Comparison of ENCODE assay signal across 9 cellular contexts in the genomic region with DNA sequence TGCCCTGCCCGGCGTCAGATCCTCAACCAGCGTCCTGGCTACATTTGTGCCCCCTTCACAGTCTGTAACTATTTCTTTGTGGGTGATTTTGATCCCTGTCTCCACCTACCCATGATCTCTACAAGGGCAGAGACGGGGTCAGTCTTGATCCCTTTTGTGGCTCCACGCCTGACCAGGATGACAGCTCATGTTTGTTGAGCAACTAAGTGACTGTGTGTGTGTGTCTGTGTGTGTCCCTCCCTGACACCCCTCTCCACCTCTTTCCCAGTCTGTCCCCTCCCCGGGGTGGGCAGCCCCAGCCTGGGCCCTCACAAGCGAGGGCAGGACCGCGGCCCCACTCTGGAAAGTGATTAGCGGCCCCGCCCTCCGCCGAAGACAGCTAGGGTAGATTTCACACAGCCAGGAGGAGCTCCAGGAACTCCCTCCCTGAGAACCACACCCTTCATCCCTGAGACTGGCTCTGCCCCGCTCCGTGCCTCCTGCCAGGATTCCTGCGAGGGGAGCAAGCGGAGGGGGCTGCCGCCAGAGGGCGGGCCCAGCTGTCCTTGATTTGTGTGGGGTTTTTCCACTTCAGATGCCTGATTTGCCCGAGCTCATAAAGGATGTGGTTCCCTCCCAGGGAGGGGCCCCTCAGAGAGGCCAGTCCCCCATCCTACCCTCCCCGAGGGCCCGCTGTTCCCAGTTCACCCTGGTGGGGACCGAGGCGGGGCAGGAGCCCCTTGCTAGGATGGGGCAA. TPM values are rescaled to one million over a fixed set of nuclear protein-coding genes. Genes with fewer than 3 reads are reported as not detected.
DNase-seq lines count a peak whose midpoint lies in the region; ATAC-seq, FAIRE-seq and TF ChIP-seq lines count a peak whose summit lies in the region.
"Had no signal": no experiment of that assay in that cellular context is flagged by ENCODE, and none has a peak within 500 bp of the region (broad histone marks: within the 10 kb centered on the region; RNA-seq: fewer than 3 reads in every experiment).

No MANE protein-coding gene starts in this region.

- intact Hi-C loops in HepG2 (cut with micrococcal nuclease; ENCODE audit: unreplicated experiment) (no loop called here), right lobe of liver (cut with DNase I) (no loop called here), right cardiac atrium (cut with DNase I) (loop anchor here in 1 of 4 donors (10.0 kb wide), 1 partner anchor 59 kb away; no protein-coding TSS in a partner anchor), sigmoid colon (cut with DNase I) (no loop called here)

- H3K27ac ChIP-seq in HepG2 (ENCODE audit: extremely low read length, insufficient read depth, low read length) = no peak overlapping the region
- H3K27ac ChIP-seq in right lobe of liver = no peak overlapping the region
- H3K27ac ChIP-seq in right cardiac atrium (ENCODE audit: low read length) = no peak overlapping the region
- no peak overlapping the region for H3K27ac ChIP-seq in sigmoid colon

- BruUV-seq in HepG2 (replicated peaks; lab: Mats Ljungman, UMichigan) = no TSS peak

- POLR2A ChIA-PET in HepG2 (lab: Yijun Ruan, JAX) = interaction anchor here (1.0 to 1.4 kb wide), 3 partner anchors 18 to 232 kb away, joined by 3 to 8 read pairs (median 4); a partner anchor contains a TSS

- H2AFZ ChIP-seq in HepG2 (ENCODE audit: low read length) = no peak overlapping the region

- 3% methylated on average over 14 of the region's 24 CpGs for WGBS in HepG2 (ENCODE audit: low lambda C conversion rate)
- 40% methylated on average over 10 of the region's 24 CpGs for WGBS in right lobe of liver (ENCODE audit: insufficient coverage, low coverage, low lambda C conversion rate, missing lambda C conversion rate)
- 11% methylated on average over 24 of the region's 24 CpGs for WGBS in right cardiac atrium
- 10 to 16% methylated on average over 24 of the region's 24 CpGs for WGBS in sigmoid colon, 2 donors

- 0 out of 2 replicates have a peak, but pooled peaks cover 2% of the 10 kb centered on the region for H4K20me1 ChIP-seq in HepG2 (ENCODE audit: insufficient read depth, low read length)

- H3K4me1 ChIP-seq in HepG2 (ENCODE audit: insufficient read depth, low read length) (peaks cover 48% of the 10 kb centered on the region), right lobe of liver (no peaks in the 10 kb centered on the region), right cardiac atrium (ENCODE audit: control insufficient read depth, insufficient read depth, low read length) (no peaks in the 10 kb centered on the region), sigmoid colon (peaks cover 0 to 10% (median 9%) of the 10 kb centered on the region in 4 donors)

- peak overlapping the region; percentile 66 for H3K4me2 ChIP-seq in HepG2 (ENCODE audit: low read depth, low read length)

- H3K27me3 ChIP-seq in HepG2 (ENCODE audit: control insufficient read depth in 1 of 2, insufficient read depth in 2 of 2, low read length in 2 of 2) (peaks cover 19 to 53% of the 10 kb centered on the region in 2 experiments), right lobe of liver (no peaks in the 10 kb centered on the region), right cardiac atrium (ENCODE audit: control insufficient read depth, insufficient read depth) (no peaks in the 10 kb centered on the region), sigmoid colon (peaks cover 14 to 66% (median 44%) of the 10 kb centered on the region in 3 donors)

- in situ Hi-C loops in HepG2 (cut with HindIII; ENCODE audit: extremely low pct_ligation_motif_present, low pct_unique_long_range_greater_than_20kb) = loop anchor here (5.0 kb wide), 1 partner anchor 61 kb away; no protein-coding TSS in a partner anchor

- H3K36me3 ChIP-seq in HepG2 (replicated peaks in 1 of 2; ENCODE audit: control insufficient read depth in 1 of 2, insufficient read depth in 2 of 2, low read length in 2 of 2) (no peaks in the 10 kb centered on the region), right lobe of liver (no peaks in the 10 kb centered on the region), sigmoid colon (no peaks in the 10 kb centered on the region)

- peak in 1 of 2 experiments; percentile 49; a peak in 1 of 4 replicates for TF ChIP-seq EP300 in HepG2 (IDR thresholded peaks at IDR 0.05; ENCODE audit: low read depth in 2 of 2, low read length in 2 of 2)
- TF ChIP-seq EP300 in HepG2 (CRISPR knock-in tag; IDR thresholded peaks at IDR 0.05; ENCODE audit: borderline replicate concordance) = no peak
- TF ChIP-seq EP300 in sigmoid colon (IDR thresholded peaks at IDR 0.05) = no peak

- no peaks in the 10 kb centered on the region for H3K79me2 ChIP-seq in HepG2 (ENCODE audit: insufficient read depth, low read length)

- CTCF ChIA-PET in HepG2 (lab: Yijun Ruan, JAX; ENCODE audit: low intra/inter-chr PET ratio, low total read pairs) = interaction anchor here (1.3 kb wide), 1 partner anchor 60 kb away, joined by 4 read pairs; no protein-coding TSS in a partner anchor

- TF ChIP-seq POLR2A in HepG2 (IDR thresholded peaks at IDR 0.05; ENCODE audit: insufficient read depth in 1 of 2, low read depth in 2 of 2, low read length in 2 of 2) = no peak
- TF ChIP-seq POLR2A in right lobe of liver (IDR thresholded peaks at IDR 0.05) = no peak
- no peak for TF ChIP-seq POLR2A in sigmoid colon (IDR thresholded peaks at IDR 0.05)

- peak; percentile 52 for ATAC-seq in HepG2
- ATAC-seq in right lobe of liver = no peak
- peak; percentile 60 to 88 for ATAC-seq in right cardiac atrium
- ATAC-seq in GM19452 (IDR thresholded peaks at IDR 0.05; ENCODE audit: unreplicated experiment) = no peak

- TF ChIP-seq CTCF in HepG2 (CRISPR knock-in tag; IDR thresholded peaks at IDR 0.05) (peak; percentile 67), right lobe of liver (IDR thresholded peaks at IDR 0.05) (no peak), sigmoid colon (IDR thresholded peaks at IDR 0.05) (no peak)

- FAIRE-seq in HepG2 (lab: Jason Lieb, UNC) = peak; percentile 18

- H3K4me3 ChIP-seq in HepG2 (replicated peaks in 1 of 3; ENCODE audit: insufficient read depth in 1 of 3, low read depth in 2 of 3, low read length in 3 of 3) = peak overlapping the region in 1 of 3 experiments; percentile 38; a peak in 1 of 6 replicates
- no peak overlapping the region for H3K4me3 ChIP-seq in right lobe of liver
- H3K4me3 ChIP-seq in right cardiac atrium (ENCODE audit: low read length) = no peak overlapping the region
- no peak overlapping the region for H3K4me3 ChIP-seq in sigmoid colon

- H3K9me3 ChIP-seq in HepG2 (ENCODE audit: low read length) (no peaks in the 10 kb centered on the region), right lobe of liver (no peaks in the 10 kb centered on the region), right cardiac atrium (ENCODE audit: control insufficient read depth, low read length) (no peaks in the 10 kb centered on the region), sigmoid colon (no peaks in the 10 kb centered on the region)

- no peak overlapping the region for H3K9ac ChIP-seq in HepG2 (ENCODE audit: insufficient read depth, low read depth, low read length)

- DNase-seq in HepG2 (ENCODE audit: low spot score) (peak; percentile 50), right lobe of liver (no peak), SK-N-DZ (ENCODE audit: low spot score) (peak; percentile 54), right cardiac atrium (peak in 2 of 3 donors; percentile 58 to 72), sigmoid colon (no peak)
- no peak for DNase-seq in activated effector memory CD4-positive, alpha-beta T cell treated with anti-CD3 and anti-CD28 coated beads, Interleukin-2, amount 50 U/mL, for 16 hours
- DNase-seq in stimulated activated CD4-positive, alpha-beta T cell treated with anti-CD3 and anti-CD28 coated beads, Interleukin-4, amount 100 ng/mL, for 4 hours = no peak
- DNase-seq: aorta had no signal

- TF ChIP-seq RAD21 in HepG2 (CRISPR knock-in tag; IDR thresholded peaks at IDR 0.05) = peak; percentile 15; the same call in 1 of the 2 replicates

RNA-seq across cellular contexts. Expression of a gene that starts 5.3 kb away (rescaled TPM):
- total RNA-seq in HepG2 (2016; rRNA removed; fragmentation: Illumina TruSeq; extraction: Trizol) (not detected in 2 replicates), right lobe of liver (not detected), right cardiac atrium (not detected), sigmoid colon (not detected)
- total RNA-seq in HepG2 (2016; cell fraction: cytosol; rRNA removed; fragmentation: Illumina TruSeq; extraction: Trizol; ENCODE audit: low read depth) = not detected in 2 replicates
- not detected in 2 replicates for total RNA-seq in HepG2 (2016; cell fraction: insoluble cytoplasmic fraction; rRNA removed; fragmentation: Illumina TruSeq; extraction: Trizol)
- total RNA-seq in HepG2 (2016; cell fraction: membrane; rRNA removed; fragmentation: Illumina TruSeq; extraction: Trizol) = not detected in 2 replicates
- not detected in 2 replicates for total RNA-seq in HepG2 (2016; cell fraction: nucleus; rRNA removed; fragmentation: Illumina TruSeq; extraction: Trizol)
- polyA plus RNA-seq in HepG2 (2011; rRNA removed) (not detected in 2 replicates), right cardiac atrium (not detected), sigmoid colon (1 to 10 TPM in 1 of 3 donors, under 1 TPM in 1, not detected in 1; 0.09 to 6.0 TPM)
- polyA plus RNA-seq in HepG2 (2011; cell fraction: cytosol; rRNA removed) = not detected in 2 replicates
- polyA plus RNA-seq in HepG2 (2011; cell fraction: nucleus; rRNA removed) = not detected in 2 replicates
- not detected in 2 replicates for polyA plus RNA-seq in HepG2 (2012)
- not detected in 2 replicates for polyA plus RNA-seq in HepG2 (2016; cell fraction: cytosol; fragmentation: Illumina TruSeq; extraction: Trizol; ENCODE audit: low read depth)
- polyA plus RNA-seq in HepG2 (2016; cell fraction: insoluble cytoplasmic fraction; fragmentation: Illumina TruSeq; extraction: Trizol; ENCODE audit: low read depth) = not detected in 2 replicates
- not detected in 2 replicates for polyA plus RNA-seq in HepG2 (2016; cell fraction: membrane; fragmentation: Illumina TruSeq; extraction: Trizol; ENCODE audit: low read depth)
- polyA plus RNA-seq in HepG2 (2016; cell fraction: nucleus; fragmentation: Illumina TruSeq; extraction: Trizol; ENCODE audit: insufficient read depth, low read depth) = not detected in 2 replicates
- polyA minus RNA-seq in HepG2 (2011; rRNA and poly(A)+ RNA removed; ENCODE audit: low replicate concordance) = not detected in 2 replicates
- not detected in 2 replicates for polyA minus RNA-seq in HepG2 (2011; cell fraction: cytosol; rRNA and poly(A)+ RNA removed)
- not detected in 2 replicates for polyA minus RNA-seq in HepG2 (2011; cell fraction: nucleus; rRNA and poly(A)+ RNA removed)
- not detected in 2 replicates for polyA plus RNA-seq in SK-N-DZ (2014; cell fraction: cytosol; rRNA removed)
- polyA plus RNA-seq in SK-N-DZ (2014; cell fraction: nucleus; rRNA removed) = not detected in 2 replicates
- total RNA-seq: aorta had no signal

RNA-seq across cellular contexts. Expression of a gene that starts 19.5 kb away (rescaled TPM):
- total RNA-seq in HepG2 (2016; rRNA removed; fragmentation: Illumina TruSeq; extraction: Trizol) (32.1 and 49.0 TPM in 2 replicates), right lobe of liver (100 to 1,000 TPM in 3 of 6 experiments, 10 to 100 TPM in 3; 63.4 to 121 (median 98.5) TPM), right cardiac atrium (10 to 100 TPM; 18.0 to 34.0 (median 26.2) TPM), sigmoid colon (10 to 100 TPM; 17.8 to 35.7 (median 19.0) TPM)
- 17.7 and 18.5 TPM in 2 replicates for total RNA-seq in HepG2 (2016; cell fraction: cytosol; rRNA removed; fragmentation: Illumina TruSeq; extraction: Trizol; ENCODE audit: low read depth)
- total RNA-seq in HepG2 (2016; cell fraction: insoluble cytoplasmic fraction; rRNA removed; fragmentation: Illumina TruSeq; extraction: Trizol) = 36.2 and 53.5 TPM in 2 replicates
- total RNA-seq in HepG2 (2016; cell fraction: membrane; rRNA removed; fragmentation: Illumina TruSeq; extraction: Trizol) = 40.6 and 47.0 TPM in 2 replicates
- 22.9 and 23.6 TPM in 2 replicates for total RNA-seq in HepG2 (2016; cell fraction: nucleus; rRNA removed; fragmentation: Illumina TruSeq; extraction: Trizol)
- polyA plus RNA-seq in HepG2 (2011; rRNA removed) (75.4 and 84.2 TPM in 2 replicates), right cardiac atrium (39.2 TPM), sigmoid colon (100 to 1,000 TPM in 1 of 3 donors, 10 to 100 TPM in 2; 64.7 to 136 (median 69.1) TPM)
- polyA plus RNA-seq in HepG2 (2011; cell fraction: cytosol; rRNA removed) = 77.3 and 104 TPM in 2 replicates
- 36.2 and 37.3 TPM in 2 replicates for polyA plus RNA-seq in HepG2 (2011; cell fraction: nucleus; rRNA removed)
- polyA plus RNA-seq in HepG2 (2012) = 50.3 and 50.5 TPM in 2 replicates
- 33.2 and 38.6 TPM in 2 replicates for polyA plus RNA-seq in HepG2 (2016; cell fraction: cytosol; fragmentation: Illumina TruSeq; extraction: Trizol; ENCODE audit: low read depth)
- 123 and 143 TPM in 2 replicates for polyA plus RNA-seq in HepG2 (2016; cell fraction: insoluble cytoplasmic fraction; fragmentation: Illumina TruSeq; extraction: Trizol; ENCODE audit: low read depth)
- 66.6 and 81.6 TPM in 2 replicates for polyA plus RNA-seq in HepG2 (2016; cell fraction: membrane; fragmentation: Illumina TruSeq; extraction: Trizol; ENCODE audit: low read depth)
- 54.6 and 56.2 TPM in 2 replicates for polyA plus RNA-seq in HepG2 (2016; cell fraction: nucleus; fragmentation: Illumina TruSeq; extraction: Trizol; ENCODE audit: insufficient read depth, low read depth)
- polyA minus RNA-seq in HepG2 (2011; rRNA and poly(A)+ RNA removed; ENCODE audit: low replicate concordance) = 38.3 and 153 TPM in 2 replicates
- 32.5 and 36.9 TPM in 2 replicates for polyA minus RNA-seq in HepG2 (2011; cell fraction: cytosol; rRNA and poly(A)+ RNA removed)
- polyA minus RNA-seq in HepG2 (2011; cell fraction: nucleus; rRNA and poly(A)+ RNA removed) = 29.6 and 34.3 TPM in 2 replicates
- 7.4 and 16.8 TPM in 2 replicates for polyA plus RNA-seq in SK-N-DZ (2014; cell fraction: cytosol; rRNA removed)
- polyA plus RNA-seq in SK-N-DZ (2014; cell fraction: nucleus; rRNA removed) = 4.1 and 9.1 TPM in 2 replicates

RNA-seq across cellular contexts. Expression of a gene that starts 31.0 kb away (rescaled TPM):
- total RNA-seq in HepG2 (2016; rRNA removed; fragmentation: Illumina TruSeq; extraction: Trizol) = not detected in 2 replicates
- 1.0 TPM in 1 of 2 replicates, not detected in the other for total RNA-seq in HepG2 (2016; cell fraction: cytosol; rRNA removed; fragmentation: Illumina TruSeq; extraction: Trizol; ENCODE audit: low read depth)
- 0.43 TPM in 1 of 2 replicates, not detected in the other for total RNA-seq in HepG2 (2016; cell fraction: insoluble cytoplasmic fraction; rRNA removed; fragmentation: Illumina TruSeq; extraction: Trizol)
- total RNA-seq in HepG2 (2016; cell fraction: membrane; rRNA removed; fragmentation: Illumina TruSeq; extraction: Trizol) = 0.52 and 1.1 TPM in 2 replicates
- total RNA-seq in HepG2 (2016; cell fraction: nucleus; rRNA removed; fragmentation: Illumina TruSeq; extraction: Trizol) = 1.1 TPM in 2 replicates
- 0.17 and 0.30 TPM in 2 replicates for polyA plus RNA-seq in HepG2 (2011; rRNA removed)
- 0.06 and 0.11 TPM in 2 replicates for polyA plus RNA-seq in HepG2 (2011; cell fraction: cytosol; rRNA removed)
- polyA plus RNA-seq in HepG2 (2011; cell fraction: nucleus; rRNA removed) = 0.17 and 0.26 TPM in 2 replicates
- 0.64 and 1.1 TPM in 2 replicates for polyA plus RNA-seq in HepG2 (2012)
- not detected in 2 replicates for polyA plus RNA-seq in HepG2 (2016; cell fraction: cytosol; fragmentation: Illumina TruSeq; extraction: Trizol; ENCODE audit: low read depth)
- polyA plus RNA-seq in HepG2 (2016; cell fraction: insoluble cytoplasmic fraction; fragmentation: Illumina TruSeq; extraction: Trizol; ENCODE audit: low read depth) = not detected in 2 replicates
- polyA plus RNA-seq in HepG2 (2016; cell fraction: membrane; fragmentation: Illumina TruSeq; extraction: Trizol; ENCODE audit: low read depth) = 0.07 TPM in 1 of 2 replicates, not detected in the other
- polyA plus RNA-seq in HepG2 (2016; cell fraction: nucleus; fragmentation: Illumina TruSeq; extraction: Trizol; ENCODE audit: insufficient read depth, low read depth) = not detected in 2 replicates
- polyA minus RNA-seq in HepG2 (2011; rRNA and poly(A)+ RNA removed; ENCODE audit: low replicate concordance) = 3.8 TPM in 1 of 2 replicates, not detected in the other
- polyA minus RNA-seq in HepG2 (2011; cell fraction: cytosol; rRNA and poly(A)+ RNA removed) = 0.89 TPM in 1 of 2 replicates, not detected in the other
- 3.0 TPM in 1 of 2 replicates, not detected in the other for polyA minus RNA-seq in HepG2 (2011; cell fraction: nucleus; rRNA and poly(A)+ RNA removed)
- total RNA-seq in right lobe of liver = under 1 TPM in 1 of 6 experiments, not detected in 5; 0.12 TPM
- polyA plus RNA-seq in SK-N-DZ (2014; cell fraction: cytosol; rRNA removed) = not detected in 2 replicates
- not detected in 2 replicates for polyA plus RNA-seq in SK-N-DZ (2014; cell fraction: nucleus; rRNA removed)
- 10 to 100 TPM; 21.1 to 47.2 (median 24.2) TPM for total RNA-seq in right cardiac atrium
- 37.3 TPM for polyA plus RNA-seq in right cardiac atrium
- not detected for total RNA-seq in sigmoid colon
- under 1 TPM in 2 of 3 donors, not detected in 1; 0.04 to 0.60 TPM for polyA plus RNA-seq in sigmoid colon
- total RNA-seq: aorta had no signal
- polyA plus RNA-seq: aorta had no signal

RNA-seq across cellular contexts. Expression of a gene that starts 35.9 kb away (rescaled TPM):
- total RNA-seq in HepG2 (2016; rRNA removed; fragmentation: Illumina TruSeq; extraction: Trizol) (143 and 157 TPM in 2 replicates), right lobe of liver (100 to 1,000 TPM in 2 of 6 experiments, 10 to 100 TPM in 4; 68.7 to 210 (median 81.2) TPM), right cardiac atrium (100 to 1,000 TPM; 397 to 535 (median 467) TPM), sigmoid colon (100 to 1,000 TPM; 200 to 332 (median 264) TPM)
- total RNA-seq in HepG2 (2016; cell fraction: cytosol; rRNA removed; fragmentation: Illumina TruSeq; extraction: Trizol; ENCODE audit: low read depth) = 74.8 and 95.4 TPM in 2 replicates
- 145 TPM in 2 replicates for total RNA-seq in HepG2 (2016; cell fraction: insoluble cytoplasmic fraction; rRNA removed; fragmentation: Illumina TruSeq; extraction: Trizol)
- 96.5 and 119 TPM in 2 replicates for total RNA-seq in HepG2 (2016; cell fraction: membrane; rRNA removed; fragmentation: Illumina TruSeq; extraction: Trizol)
- total RNA-seq in HepG2 (2016; cell fraction: nucleus; rRNA removed; fragmentation: Illumina TruSeq; extraction: Trizol) = 52.6 and 56.0 TPM in 2 replicates
- polyA plus RNA-seq in HepG2 (2011; rRNA removed) (68.6 and 73.7 TPM in 2 replicates), right cardiac atrium (1,316 TPM), sigmoid colon (100 to 1,000 TPM; 298 to 489 (median 369) TPM)
- 111 and 159 TPM in 2 replicates for polyA plus RNA-seq in HepG2 (2011; cell fraction: cytosol; rRNA removed)
- 63.4 and 64.1 TPM in 2 replicates for polyA plus RNA-seq in HepG2 (2011; cell fraction: nucleus; rRNA removed)
- 74.9 and 80.6 TPM in 2 replicates for polyA plus RNA-seq in HepG2 (2012)
- 121 and 146 TPM in 2 replicates for polyA plus RNA-seq in HepG2 (2016; cell fraction: cytosol; fragmentation: Illumina TruSeq; extraction: Trizol; ENCODE audit: low read depth)
- 185 and 203 TPM in 2 replicates for polyA plus RNA-seq in HepG2 (2016; cell fraction: insoluble cytoplasmic fraction; fragmentation: Illumina TruSeq; extraction: Trizol; ENCODE audit: low read depth)
- polyA plus RNA-seq in HepG2 (2016; cell fraction: membrane; fragmentation: Illumina TruSeq; extraction: Trizol; ENCODE audit: low read depth) = 122 and 150 TPM in 2 replicates
- 134 and 138 TPM in 2 replicates for polyA plus RNA-seq in HepG2 (2016; cell fraction: nucleus; fragmentation: Illumina TruSeq; extraction: Trizol; ENCODE audit: insufficient read depth, low read depth)
- polyA minus RNA-seq in HepG2 (2011; rRNA and poly(A)+ RNA removed; ENCODE audit: low replicate concordance) = 54.4 and 101 TPM in 2 replicates
- polyA minus RNA-seq in HepG2 (2011; cell fraction: cytosol; rRNA and poly(A)+ RNA removed) = 63.5 and 64.7 TPM in 2 replicates
- polyA minus RNA-seq in HepG2 (2011; cell fraction: nucleus; rRNA and poly(A)+ RNA removed) = 15.9 and 21.5 TPM in 2 replicates
- polyA plus RNA-seq in SK-N-DZ (2014; cell fraction: cytosol; rRNA removed) = 159 and 196 TPM in 2 replicates
- polyA plus RNA-seq in SK-N-DZ (2014; cell fraction: nucleus; rRNA removed) = 94.8 and 169 TPM in 2 replicates

RNA-seq across cellular contexts. Expression of a gene that starts 41.2 kb away (rescaled TPM):
- total RNA-seq in HepG2 (2016; rRNA removed; fragmentation: Illumina TruSeq; extraction: Trizol) (1,908 and 1,988 TPM in 2 replicates), right lobe of liver (1,000 to 10,000 TPM in 1 of 6 experiments, 100 to 1,000 TPM in 5; 451 to 1,052 (median 541) TPM), right cardiac atrium (1,000 to 10,000 TPM in 3 of 4 donors, 100 to 1,000 TPM in 1; 947 to 1,371 (median 1,063) TPM), sigmoid colon (1,000 to 10,000 TPM; 1,478 to 1,994 (median 1,643) TPM)
- 7,477 and 8,510 TPM in 2 replicates for total RNA-seq in HepG2 (2016; cell fraction: cytosol; rRNA removed; fragmentation: Illumina TruSeq; extraction: Trizol; ENCODE audit: low read depth)
- 1,713 and 1,999 TPM in 2 replicates for total RNA-seq in HepG2 (2016; cell fraction: insoluble cytoplasmic fraction; rRNA removed; fragmentation: Illumina TruSeq; extraction: Trizol)
- total RNA-seq in HepG2 (2016; cell fraction: membrane; rRNA removed; fragmentation: Illumina TruSeq; extraction: Trizol) = 6,682 and 6,920 TPM in 2 replicates
- total RNA-seq in HepG2 (2016; cell fraction: nucleus; rRNA removed; fragmentation: Illumina TruSeq; extraction: Trizol) = 868 and 972 TPM in 2 replicates
- polyA plus RNA-seq in HepG2 (2011; rRNA removed) (4,513 and 4,514 TPM in 2 replicates), right cardiac atrium (1,244 TPM), sigmoid colon (1,000 to 10,000 TPM; 1,713 to 3,277 (median 2,927) TPM)
- polyA plus RNA-seq in HepG2 (2011; cell fraction: cytosol; rRNA removed) = 4,562 and 7,573 TPM in 2 replicates
- 3,188 and 3,237 TPM in 2 replicates for polyA plus RNA-seq in HepG2 (2011; cell fraction: nucleus; rRNA removed)
- polyA plus RNA-seq in HepG2 (2012) = 2,719 and 4,159 TPM in 2 replicates
- polyA plus RNA-seq in HepG2 (2016; cell fraction: cytosol; fragmentation: Illumina TruSeq; extraction: Trizol; ENCODE audit: low read depth) = 15,334 and 17,742 TPM in 2 replicates
- polyA plus RNA-seq in HepG2 (2016; cell fraction: insoluble cytoplasmic fraction; fragmentation: Illumina TruSeq; extraction: Trizol; ENCODE audit: low read depth) = 2,736 and 3,340 TPM in 2 replicates
- 10,909 and 11,775 TPM in 2 replicates for polyA plus RNA-seq in HepG2 (2016; cell fraction: membrane; fragmentation: Illumina TruSeq; extraction: Trizol; ENCODE audit: low read depth)
- 2,261 and 2,419 TPM in 2 replicates for polyA plus RNA-seq in HepG2 (2016; cell fraction: nucleus; fragmentation: Illumina TruSeq; extraction: Trizol; ENCODE audit: insufficient read depth, low read depth)
- 5,720 and 6,943 TPM in 2 replicates for polyA minus RNA-seq in HepG2 (2011; rRNA and poly(A)+ RNA removed; ENCODE audit: low replicate concordance)
- 2,159 and 2,271 TPM in 2 replicates for polyA minus RNA-seq in HepG2 (2011; cell fraction: cytosol; rRNA and poly(A)+ RNA removed)
- 430 and 534 TPM in 2 replicates for polyA minus RNA-seq in HepG2 (2011; cell fraction: nucleus; rRNA and poly(A)+ RNA removed)
- polyA plus RNA-seq in SK-N-DZ (2014; cell fraction: cytosol; rRNA removed) = 3,207 and 4,472 TPM in 2 replicates
- polyA plus RNA-seq in SK-N-DZ (2014; cell fraction: nucleus; rRNA removed) = 3,109 and 3,119 TPM in 2 replicates

Comparison
In these comparisons a context has a peak if more than half of its experiments do, and no peak if none do; other contexts are left out.
1. ATAC-seq: peak in HepG2 (single experiment) and right cardiac atrium (2 of 2); none in right lobe of liver (0 of 4) and GM19452 (single experiment).
2. DNase-seq: peak in HepG2 (single experiment), SK-N-DZ (single experiment) and right cardiac atrium (2 of 3); none in right lobe of liver (0 of 3), activated effector memory CD4-positive, alpha-beta T cell treated with anti-CD3 and anti-CD28 coated beads, Interleukin-2, amount 50 U/mL, for 16 hours (single experiment), sigmoid colon (single experiment) and stimulated activated CD4-positive, alpha-beta T cell treated with anti-CD3 and anti-CD28 coated beads, Interleukin-4, amount 100 ng/mL, for 4 hours (0 of 2).
3. RNA of a gene that starts 31.0 kb away (total RNA-seq): 21.1 to 47.2 TPM in right cardiac atrium; 0.43 to 1.1 TPM in HepG2, 0.12 TPM in right lobe of liver and not detected in sigmoid colon; every median in the first group is over 10 times any median in the second.